Comparison of ENCODE assay signal across 1 cellular context in genomic region chr2:19646987-19647386, GRCh38.
TF ChIP-seq lines count a peak whose summit lies in the region.

No MANE protein-coding gene starts in this region.

TF ChIP-seq in HepG2, 621 proteins besides CTCF, POLR2A, EP300 and RAD21 (continued from another document):
- TF ChIP-seq ZBTB33 (CRISPR knock-in tag; IDR thresholded peaks at IDR 0.05) (no peak), FOXA1 (IDR thresholded peaks at IDR 0.05) (no peak), FOXA1 (CRISPR knock-in tag; IDR thresholded peaks at IDR 0.05) (peak; percentile 70), YEATS4 (CRISPR knock-in tag; IDR thresholded peaks at IDR 0.05; ENCODE audit: borderline replicate concordance) (no peak), ZNF292 (CRISPR knock-in tag; IDR thresholded peaks at IDR 0.05; ENCODE audit: borderline replicate concordance, low read depth) (no peak), ARID5B (CRISPR knock-in tag; IDR thresholded peaks at IDR 0.05) (peak; percentile 15; the same call in 1 of the 2 replicates)
